In the genomic region with DNA sequence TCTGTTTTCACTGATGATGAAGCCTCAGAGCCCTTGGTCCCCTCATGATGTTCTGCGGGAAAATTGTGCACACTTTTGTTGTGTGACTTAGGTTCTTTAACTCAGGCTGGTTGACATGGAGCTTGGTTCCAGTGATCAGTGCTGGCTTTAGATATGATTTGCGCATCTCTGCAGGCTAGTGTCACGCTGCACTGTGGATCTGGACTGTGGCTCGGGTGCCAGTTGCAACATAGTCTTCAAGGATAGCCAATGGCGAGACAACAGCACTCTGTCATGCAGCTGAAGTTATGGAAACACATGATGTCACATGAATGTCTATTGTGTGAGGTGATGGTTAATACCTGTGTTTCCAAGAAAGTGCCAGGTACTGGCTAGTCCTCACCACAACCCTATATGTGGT, we compare ENCODE assay signal across 28 cellular contexts.
"Had no signal": no experiment of that assay in that cellular context is flagged by ENCODE, and none has a peak within 500 bp of the region (broad histone marks: within the 10 kb centered on the region; RNA-seq: fewer than 3 reads in every experiment).

No MANE protein-coding gene starts in this region.

- H3K27ac Mint-ChIP-seq: activated B cell treated with CpG ODN at 0.5 μM for 24 hours; activated CD4-positive, alpha-beta T cell treated with anti-CD3 and anti-CD28 coated beads for 36 hours; activated naive CD8-positive, alpha-beta T cell treated with anti-CD3 and anti-CD28 coated beads, Interleukin-2, amount 10 ng/mL, durations not matched to agents 7 days and 5 days; activated T-helper 2 cell treated with anti-CD3 and anti-CD28 coated beads, Interferon-gamma antibody, Interleukin-2, Interleukin-4, amounts not matched to agents 10 μg/mL and 5 μg/mL and 100 μg/mL, durations not matched to agents 14 hours and 24 hours and 36 hours; endodermal cell; immature natural killer cell; naive B cell had no signal

- H3K4me2 ChIP-seq: hepatocyte had no signal

- H3K27ac ChIP-seq: coronary artery, foreskin keratinocyte, hepatocyte, left lung, SJCRH30 had no signal

- ATAC-seq: activated CD4-positive, alpha-beta T cell treated with anti-CD3 and anti-CD28 coated beads for 36 hours; activated T-cell treated with anti-CD3 and anti-CD28 coated beads, Interleukin-2, amount 50 U/mL, for 4 hours; foreskin keratinocyte; left lung; stimulated activated naive CD8-positive, alpha-beta T cell treated with anti-CD3 and anti-CD28 coated beads, Interleukin-15, Interleukin-2, amounts not matched to agents 100 U/mL and 50 U/mL, for 24 hours had no signal

- H2AFZ ChIP-seq: hepatocyte had no signal

- H3K36me3 Mint-ChIP-seq: activated naive CD8-positive, alpha-beta T cell treated with anti-CD3 and anti-CD28 coated beads, Interleukin-2, amount 10 ng/mL, durations not matched to agents 7 days and 5 days; immature natural killer cell; naive B cell had no signal

- H3K4me3 Mint-ChIP-seq: activated B cell treated with CpG ODN at 0.5 μM for 24 hours; activated CD4-positive, alpha-beta T cell treated with anti-CD3 and anti-CD28 coated beads for 36 hours; activated naive CD8-positive, alpha-beta T cell treated with anti-CD3 and anti-CD28 coated beads, Interleukin-2, amount 10 ng/mL, durations not matched to agents 7 days and 5 days; activated T-cell treated with anti-CD3 and anti-CD28 coated beads, Interleukin-2, amount 50 U/mL, for 4 hours; endodermal cell; immature natural killer cell; naive B cell; neural crest cell had no signal

- H3K9me3 ChIP-seq: left lung, SJCRH30, suprapubic skin, tibial nerve had no signal

- H3K4me3 ChIP-seq: coronary artery, hepatocyte, left lung, SJCRH30, suprapubic skin, tibial nerve had no signal

- H3K4me1 Mint-ChIP-seq: activated B cell treated with CpG ODN at 0.5 μM for 24 hours; activated naive CD8-positive, alpha-beta T cell treated with anti-CD3 and anti-CD28 coated beads, Interleukin-2, amount 10 ng/mL, durations not matched to agents 7 days and 5 days; immature natural killer cell; naive B cell had no signal

- H3K27me3 ChIP-seq: foreskin keratinocyte, hepatocyte, left lung, SJCRH30, suprapubic skin, tibial nerve had no signal

- H3K36me3 ChIP-seq: left lung, SJCRH30, suprapubic skin, tibial nerve had no signal

- H3K9me3 Mint-ChIP-seq: activated B cell treated with CpG ODN at 0.5 μM for 24 hours; activated naive CD8-positive, alpha-beta T cell treated with anti-CD3 and anti-CD28 coated beads, Interleukin-2, amount 10 ng/mL, durations not matched to agents 7 days and 5 days; activated T-cell treated with anti-CD3 and anti-CD28 coated beads, Interleukin-2, amount 50 U/mL, for 4 hours; activated T-helper 2 cell treated with anti-CD3 and anti-CD28 coated beads, Interferon-gamma antibody, Interleukin-2, Interleukin-4, amounts not matched to agents 10 μg/mL and 5 μg/mL and 100 μg/mL, durations not matched to agents 14 hours and 24 hours and 36 hours; endodermal cell; immature natural killer cell; naive B cell; neural crest cell had no signal

- H3K4me1 ChIP-seq: left lung, SJCRH30 had no signal

- DNase-seq: activated B cell treated with CpG ODN at 0.5 μM for 24 hours; activated CD4-positive, alpha-beta T cell treated with anti-CD3 and anti-CD28 coated beads for 36 hours; activated CD4-positive, alpha-beta T cell treated with anti-CD3 and anti-CD28 coated beads, Interleukin-2, amount 50 U/mL, for 4 hours; activated CD8-positive, alpha-beta memory T cell treated with anti-CD3 and anti-CD28 coated beads for 24 hours; activated CD8-positive, alpha-beta memory T cell treated with anti-CD3 and anti-CD28 coated beads, Interleukin-2, amount 50 U/mL, for 4 hours; activated naive CD4-positive, alpha-beta T cell treated with Interleukin-2 at 50 U/mL for 16 hours; activated naive CD8-positive, alpha-beta T cell treated with anti-CD3 and anti-CD28 coated beads, Interleukin-2, amount 10 ng/mL, durations not matched to agents 7 days and 5 days; activated T-cell treated with anti-CD3 and anti-CD28 coated beads, Interleukin-2, amount 50 U/mL, for 4 hours; amygdala; cerebellar nuclear complex; endodermal cell; foreskin keratinocyte; immature natural killer cell; left lung; mammary epithelial cell; naive B cell; occipital lobe; posterior cingulate gyrus; SJCRH30; stimulated activated CD4-positive, alpha-beta T cell treated with anti-CD3 and anti-CD28 coated beads, Interleukin-4, amount 100 ng/mL, for 24 hours; stimulated activated naive CD8-positive, alpha-beta T cell treated with anti-CD3 and anti-CD28 coated beads, Interleukin-15, Interleukin-2, amounts not matched to agents 100 U/mL and 50 U/mL, for 24 hours; T1000 had no signal
